In the genomic region with DNA sequence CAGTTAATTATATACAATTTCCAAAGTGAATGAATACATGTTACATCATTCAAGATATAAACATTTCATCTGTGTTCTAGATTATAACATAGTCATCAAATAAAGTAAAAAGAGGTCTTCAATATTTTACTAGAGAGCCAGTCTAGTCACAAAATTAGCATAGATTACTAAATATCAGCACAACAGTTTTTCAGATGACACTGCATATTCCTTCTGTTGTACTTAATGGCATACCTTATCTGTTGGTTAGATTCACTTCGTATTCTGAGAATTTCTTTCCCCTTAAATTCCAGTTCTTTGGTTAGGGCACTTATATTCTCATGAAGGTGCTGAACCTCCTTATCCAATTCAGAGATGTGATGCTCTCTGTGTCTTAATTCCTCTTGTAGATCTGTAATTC, we compare ENCODE assay signal across 27 cellular contexts.
"Had no signal": no experiment of that assay in that cellular context is flagged by ENCODE, and none has a peak within 500 bp of the region (broad histone marks: within the 10 kb centered on the region; RNA-seq: fewer than 3 reads in every experiment).

No MANE protein-coding gene starts in this region.

- FAIRE-seq: islet of Langerhans, kidney had no signal

- H3K27ac Mint-ChIP-seq: immature natural killer cell; naive thymus-derived CD8-positive, alpha-beta T cell; nephron; stimulated activated memory B cell treated with anti-CD40 and anti-IgM and Interleukin-4, amounts not matched to agents 10 μg/mL and 1 μg/mL and 100 μg/mL, for 72 hours; stimulated activated naive CD8-positive, alpha-beta T cell treated with anti-CD3 and anti-CD28 coated beads, Interleukin-15, Interleukin-2, amounts not matched to agents 100 ng/mL and 50 ng/mL, for 24 hours; type B pancreatic cell had no signal

- H3K27me3 ChIP-seq: left lung, right atrium auricular region, spleen, tibial nerve, uterus had no signal

- H3K36me3 ChIP-seq: left lung, right atrium auricular region, spleen, uterus had no signal

- H3K36me3 Mint-ChIP-seq: immature natural killer cell; stimulated activated memory B cell treated with anti-CD40 and anti-IgM and Interleukin-4, amounts not matched to agents 10 μg/mL and 1 μg/mL and 100 μg/mL, for 72 hours had no signal

- H3K4me1 ChIP-seq: left lung, lower lobe of right lung, parathyroid adenoma, right atrium auricular region, spleen, tibial nerve, uterus had no signal

- H3K9ac ChIP-seq: parathyroid adenoma had no signal

- H3K9me3 ChIP-seq: left lung, lower lobe of right lung, right atrium auricular region, spleen, tibial nerve, uterus had no signal

- H3K9me3 Mint-ChIP-seq: immature natural killer cell; naive thymus-derived CD8-positive, alpha-beta T cell; nephron; neural crest cell; stimulated activated memory B cell treated with anti-CD40 and anti-IgM and Interleukin-4, amounts not matched to agents 10 μg/mL and 1 μg/mL and 100 μg/mL, for 72 hours; stimulated activated naive CD8-positive, alpha-beta T cell treated with anti-CD3 and anti-CD28 coated beads, Interleukin-15, Interleukin-2, amounts not matched to agents 100 ng/mL and 50 ng/mL, for 24 hours; type B pancreatic cell had no signal

- DNase-seq: hypothalamus; immature natural killer cell; kidney; left colon; left lung; lower lobe of right lung; mammary epithelial cell; mesenchymal stem cell; naive thymus-derived CD8-positive, alpha-beta T cell; occipital lobe; spleen; stimulated activated CD4-positive, alpha-beta T cell treated with anti-CD3 and anti-CD28 coated beads, Interleukin-2, amount 100 ng/mL, for 48 hours; stimulated activated CD4-positive, alpha-beta T cell treated with anti-CD3 and anti-CD28 coated beads, Interleukin-4, amount 100 ng/mL, for 4 hours; stimulated activated CD8-positive, alpha-beta memory T cell treated with anti-CD3 and anti-CD28 coated beads, Interleukin-4, amount 100 ng/mL, for 48 hours; substantia nigra; uterus had no signal

- H3K4me1 Mint-ChIP-seq: immature natural killer cell; naive thymus-derived CD8-positive, alpha-beta T cell; nephron; neural crest cell; stimulated activated memory B cell treated with anti-CD40 and anti-IgM and Interleukin-4, amounts not matched to agents 10 μg/mL and 1 μg/mL and 100 μg/mL, for 72 hours had no signal

- H3K79me2 ChIP-seq: parathyroid adenoma had no signal

- ATAC-seq: left colon; left lung; lower lobe of right lung; naive thymus-derived CD8-positive, alpha-beta T cell; sciatic nerve; stimulated activated memory B cell treated with anti-CD40 and anti-IgM and Interleukin-4, amounts not matched to agents 10 μg/mL and 1 μg/mL and 100 μg/mL, for 72 hours had no signal

- H3K27me3 Mint-ChIP-seq: naive thymus-derived CD8-positive, alpha-beta T cell; stimulated activated memory B cell treated with anti-CD40 and anti-IgM and Interleukin-4, amounts not matched to agents 10 μg/mL and 1 μg/mL and 100 μg/mL, for 72 hours; stimulated activated naive CD8-positive, alpha-beta T cell treated with anti-CD3 and anti-CD28 coated beads, Interleukin-15, Interleukin-2, amounts not matched to agents 100 ng/mL and 50 ng/mL, for 24 hours; type B pancreatic cell had no signal

- H3K27ac ChIP-seq: left lung, lower lobe of right lung, parathyroid adenoma, right atrium auricular region, skin epidermis, spleen, tibial nerve, uterus had no signal

- H2AFZ ChIP-seq: parathyroid adenoma had no signal

- H3K4me3 Mint-ChIP-seq: immature natural killer cell; naive thymus-derived CD8-positive, alpha-beta T cell; nephron; neural crest cell; stimulated activated memory B cell treated with anti-CD40 and anti-IgM and Interleukin-4, amounts not matched to agents 10 μg/mL and 1 μg/mL and 100 μg/mL, for 72 hours; stimulated activated naive CD8-positive, alpha-beta T cell treated with anti-CD3 and anti-CD28 coated beads, Interleukin-15, Interleukin-2, amounts not matched to agents 100 ng/mL and 50 ng/mL, for 24 hours; type B pancreatic cell had no signal

- H3K4me3 ChIP-seq: left lung, lower lobe of right lung, right atrium auricular region, skin epidermis, spleen, tibial nerve, uterus had no signal
